3 cellular contexts compared by ENCODE assay signal in genomic region chr16:64742560-64742959, GRCh38.
TF ChIP-seq lines count a peak whose summit lies in the region.

No MANE protein-coding gene starts in this region.

TF ChIP-seq in HepG2, 621 proteins besides CTCF, POLR2A, EP300 and RAD21 (continued from another document):
- no peak for TF ChIP-seq ZNF512 (CRISPR knock-in tag; IDR thresholded peaks at IDR 0.05)
TF ChIP-seq in HepG2: peak in this region for 1.

TF ChIP-seq in K562, 482 proteins besides CTCF, POLR2A, EP300 and RAD21:
- TF ChIP-seq, protein P1, sequence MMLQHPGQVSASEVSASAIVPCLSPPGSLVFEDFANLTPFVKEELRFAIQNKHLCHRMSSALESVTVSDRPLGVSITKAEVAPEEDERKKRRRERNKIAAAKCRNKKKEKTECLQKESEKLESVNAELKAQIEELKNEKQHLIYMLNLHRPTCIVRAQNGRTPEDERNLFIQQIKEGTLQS (IDR thresholded peaks at IDR 0.05) = peak; percentile 7; the same call in 1 of the 2 replicates
- TF ChIP-seq, protein P1 (CRISPR knock-in tag; conservative IDR thresholded peaks at IDR 0.05) = no peak
- no peak for TF ChIP-seq HNRNPUL1 (IDR thresholded peaks at IDR 0.05; ENCODE audit: low read length)
- no peak for TF ChIP-seq TFAP4 (CRISPR knock-in tag; IDR thresholded peaks at IDR 0.05; ENCODE audit: borderline replicate concordance)
- no peak for TF ChIP-seq RBM25 (IDR thresholded peaks at IDR 0.05; ENCODE audit: low read depth, low read length, severe bottlenecking)
- TF ChIP-seq ATF4 (CRISPR knock-in tag; IDR thresholded peaks at IDR 0.05) = peak; percentile 34; the same call in 1 of the 2 replicates
- peak; percentile 67; the same call in 1 of the 2 replicates for TF ChIP-seq ZSCAN32 (CRISPR knock-in tag; IDR thresholded peaks at IDR 0.05)
- no peak for TF ChIP-seq KHSRP (IDR thresholded peaks at IDR 0.05)
- TF ChIP-seq CHD4 (IDR thresholded peaks at IDR 0.05; ENCODE audit: insufficient read depth, insufficient replicate concordance, low read depth, low read length, poor library complexity, severe bottlenecking) = no peak
- TF ChIP-seq SMAD2 (IDR thresholded peaks at IDR 0.05; ENCODE audit: low read depth, low read length) = no peak
- TF ChIP-seq CEBPG (CRISPR knock-in tag; IDR thresholded peaks at IDR 0.05) = no peak
- peak in 1 of 2 experiments; percentile 70; a peak in 1 of 4 replicates for TF ChIP-seq CEBPG (tag; conservative IDR thresholded peaks at IDR 0.05 in 1 of 2, IDR thresholded peaks at IDR 0.05 in 1 of 2)
- TF ChIP-seq ZNF134 (CRISPR knock-in tag; conservative IDR thresholded peaks at IDR 0.05) = no peak
- no peak for TF ChIP-seq CEBPB (tag; IDR thresholded peaks at IDR 0.05)
TF ChIP-seq in K562: peak in this region for 4.

TF ChIP-seq in neural cell, 6 proteins besides CTCF, POLR2A, EP300 and RAD21 (continued from another document):
- TF ChIP-seq REST (IDR thresholded peaks at IDR 0.05; ENCODE audit: borderline replicate concordance) (no peak), POLR2AphosphoS5 (IDR thresholded peaks at IDR 0.05) (no peak)
